8 cellular contexts compared by ENCODE assay signal in the genomic region with DNA sequence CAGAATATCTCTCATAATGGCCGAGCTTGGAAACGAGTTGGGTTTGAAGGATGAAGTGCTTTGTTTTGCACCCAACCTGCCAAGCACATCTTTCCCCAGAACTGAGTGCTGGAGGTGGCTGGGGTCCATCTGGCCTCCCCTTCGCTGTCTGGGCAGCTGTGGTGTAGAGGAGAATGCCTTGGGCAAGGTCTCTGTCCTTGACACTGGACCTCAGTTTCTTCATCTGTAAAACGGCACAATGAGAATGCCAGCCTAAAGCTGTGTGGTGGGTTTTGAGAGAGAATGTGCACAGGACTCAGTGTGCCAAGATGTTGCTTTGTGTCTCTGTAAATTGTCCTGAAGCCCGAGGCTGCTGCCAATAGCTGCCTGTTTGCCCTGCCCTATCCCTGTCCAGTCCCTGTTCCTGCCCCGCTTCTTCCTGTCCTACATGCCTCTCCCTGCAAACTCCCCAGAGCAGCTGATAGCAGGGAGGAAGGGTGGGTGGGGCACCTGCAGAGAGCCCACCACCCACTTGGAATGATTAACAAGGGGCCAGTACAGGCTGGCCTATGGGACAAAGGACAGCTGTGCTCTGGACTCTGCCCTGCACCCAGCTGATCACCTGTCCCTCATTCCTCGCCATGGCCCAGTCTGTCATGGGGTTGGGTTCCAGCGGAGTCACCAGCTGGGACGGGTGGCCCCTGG. TPM values are rescaled to one million over a fixed set of nuclear protein-coding genes. Genes with fewer than 3 reads are reported as not detected.
DNase-seq lines count a peak whose midpoint lies in the region; ATAC-seq and TF ChIP-seq lines count a peak whose summit lies in the region.
"Had no signal": no experiment of that assay in that cellular context is flagged by ENCODE, and none has a peak within 500 bp of the region (broad histone marks: within the 10 kb centered on the region; RNA-seq: fewer than 3 reads in every experiment).

No MANE protein-coding gene starts in this region.

- no peaks in the 10 kb centered on the region; the same call in 1 of the 2 replicates for H3K27me3 Mint-ChIP-seq in HFFc6 (ENCODE audit: insufficient read depth)
- no peaks in the 10 kb centered on the region for H3K27me3 Mint-ChIP-seq in activated T-helper 17 cell treated with anti-CD3 and anti-CD28 coated beads, Interleukin-2, amount 50 U/mL, for 72 hours

- H3K4me1 ChIP-seq in skeletal muscle satellite cell (ENCODE audit: control insufficient read depth, insufficient read depth, low read length), result peaks cover 66% of the 10 kb centered on the region

- peaks cover 73% of the 10 kb centered on the region for H3K4me1 Mint-ChIP-seq in HFFc6 (ENCODE audit: low read depth)
- peaks cover 44% of the 10 kb centered on the region for H3K4me1 Mint-ChIP-seq in activated T-helper 17 cell treated with anti-CD3 and anti-CD28 coated beads, Interleukin-2, amount 50 U/mL, for 72 hours

- peak overlapping the region; percentile 15 for H3K4me3 ChIP-seq in skeletal muscle satellite cell (ENCODE audit: low read length)

- peaks cover 89% of the 10 kb centered on the region for H3K36me3 ChIP-seq in skeletal muscle satellite cell (ENCODE audit: insufficient read depth, low read length)

- no peak for DNase-seq in HFFc6
- peak; percentile 56 for DNase-seq in islet precursor cell
- DNase-seq in HK-2 (ENCODE audit: unreplicated experiment), result no peak
- no peak for DNase-seq in NCI-H2081 (lab: John Stamatoyannopoulos, UW)

- no peak for TF ChIP-seq CTCF in HFFc6 (IDR thresholded peaks at IDR 0.05)

- no peaks in the 10 kb centered on the region for H3K9me3 Mint-ChIP-seq in HFFc6
- no peaks in the 10 kb centered on the region for H3K9me3 Mint-ChIP-seq in activated T-helper 17 cell treated with anti-CD3 and anti-CD28 coated beads, Interleukin-2, amount 50 U/mL, for 72 hours

- H3K4me3 Mint-ChIP-seq in HFFc6, result peak overlapping the region; percentile 37
- peak overlapping the region; percentile 40 for H3K4me3 Mint-ChIP-seq in activated T-helper 17 cell treated with anti-CD3 and anti-CD28 coated beads, Interleukin-2, amount 50 U/mL, for 72 hours

- no peaks in the 10 kb centered on the region for H3K27me3 ChIP-seq in skeletal muscle satellite cell (ENCODE audit: control insufficient read depth, insufficient read depth, low read length)

- H3K4me2 ChIP-seq in skeletal muscle satellite cell (ENCODE audit: low read length), result peak overlapping the region; percentile 63
- H3K4me2 ChIP-seq: KMS-11 had no signal

- no peak for ATAC-seq in activated T-helper 17 cell treated with anti-CD3 and anti-CD28 coated beads, Interleukin-2, amount 50 U/mL, for 72 hours (replicated peaks)
- ATAC-seq in HG03571 (IDR thresholded peaks at IDR 0.05; ENCODE audit: unreplicated experiment), result no peak

- H3K9me3 ChIP-seq in skeletal muscle satellite cell (replicated peaks; ENCODE audit: low read length), result no peaks in the 10 kb centered on the region

- no peak overlapping the region for H3K9ac ChIP-seq in skeletal muscle satellite cell (ENCODE audit: low read depth, low read length)
- H3K9ac ChIP-seq: KMS-11 had no signal

- peak overlapping the region; percentile 59 for H3K27ac Mint-ChIP-seq in HFFc6
- peak overlapping the region; percentile 84 for H3K27ac Mint-ChIP-seq in activated T-helper 17 cell treated with anti-CD3 and anti-CD28 coated beads, Interleukin-2, amount 50 U/mL, for 72 hours

- H3K36me3 Mint-ChIP-seq in HFFc6 (ENCODE audit: low read depth), result peaks cover 48% of the 10 kb centered on the region
- H3K36me3 Mint-ChIP-seq in activated T-helper 17 cell treated with anti-CD3 and anti-CD28 coated beads, Interleukin-2, amount 50 U/mL, for 72 hours (ENCODE audit: low read depth), result peaks cover 95% of the 10 kb centered on the region

RNA-seq across cellular contexts. Expression of gene LASP1, which starts 15.3 kb away (rescaled TPM):
- 100 to 1,000 TPM; 428 to 517 (median 484) TPM for total RNA-seq in HFFc6 (2021; fragmentation: NEBNext Ultra II Directional; extraction: Animal tissue kit (Norgen Biotek cat#: 25700))
- 100 to 1,000 TPM; 116 to 172 TPM for total RNA-seq in activated T-helper 17 cell treated with anti-CD3 and anti-CD28 coated beads, Interleukin-2, amount 50 U/mL, for 72 hours
- 172 and 203 TPM in 2 replicates for total RNA-seq in skeletal muscle satellite cell (2012; rRNA removed)

RNA-seq across cellular contexts. Expression of gene RPL23, which starts 31.7 kb away (rescaled TPM):
- 1,000 to 10,000 TPM; 1,099 to 1,402 (median 1,310) TPM for total RNA-seq in HFFc6 (2021; fragmentation: NEBNext Ultra II Directional; extraction: Animal tissue kit (Norgen Biotek cat#: 25700))
- 1,000 to 10,000 TPM; 1,686 to 2,077 TPM for total RNA-seq in activated T-helper 17 cell treated with anti-CD3 and anti-CD28 coated beads, Interleukin-2, amount 50 U/mL, for 72 hours
- total RNA-seq in skeletal muscle satellite cell (2012; rRNA removed), result 1,089 and 1,655 TPM in 2 replicates
